Comparison of ENCODE assay signal across 17 cellular contexts in the genomic region with DNA sequence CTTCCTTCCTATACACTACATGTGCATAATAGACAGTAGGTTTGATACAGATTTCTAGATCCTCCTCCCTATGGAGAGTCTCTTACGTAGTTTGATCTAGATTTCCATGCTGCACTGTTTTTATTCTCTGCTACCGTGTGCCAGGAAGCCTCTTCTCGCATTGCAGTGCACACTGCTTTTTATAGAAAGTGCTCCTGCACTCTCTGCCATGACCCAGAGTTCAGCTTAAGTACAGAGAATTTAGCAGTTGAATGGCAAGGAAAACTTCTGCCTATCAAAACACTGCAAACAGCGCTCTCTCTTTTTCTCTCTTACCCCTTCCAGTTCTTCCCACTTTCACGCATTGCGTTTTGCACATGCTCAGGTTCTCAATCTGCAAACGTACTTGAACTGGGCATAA.
"Had no signal": no experiment of that assay in that cellular context is flagged by ENCODE, and none has a peak within 500 bp of the region (broad histone marks: within the 10 kb centered on the region; RNA-seq: fewer than 3 reads in every experiment).

No MANE protein-coding gene starts in this region.

- H3K4me3 ChIP-seq: esophagus squamous epithelium, spleen had no signal

- DNase-seq: activated B cell treated with CpG ODN at 0.5 μM for 24 hours; activated CD4-positive, alpha-beta T cell treated with anti-CD3 and anti-CD28 coated beads for 36 hours; activated CD4-positive, alpha-beta T cell treated with anti-CD3 and anti-CD28 coated beads, Interleukin-2, amount 50 U/mL, for 4 hours; activated CD8-positive, alpha-beta memory T cell treated with anti-CD3 and anti-CD28 coated beads for 24 hours; activated CD8-positive, alpha-beta memory T cell treated with anti-CD3 and anti-CD28 coated beads, Interleukin-2, amount 50 U/mL, for 48 hours; activated naive CD4-positive, alpha-beta T cell treated with Interleukin-2 at 50 U/mL for 16 hours; activated naive CD8-positive, alpha-beta T cell treated with anti-CD3 and anti-CD28 coated beads for 36 hours; activated T-cell treated with anti-CD3 and anti-CD28 coated beads, Interleukin-2, amount 50 U/mL, for 4 hours; cortex of kidney; endodermal cell; esophagus squamous epithelium; kidney; occipital lobe; spleen; stimulated activated CD4-positive, alpha-beta T cell treated with anti-CD3 and anti-CD28 coated beads, Interleukin-4, amount 100 ng/mL, for 1 hour; stimulated activated naive CD4-positive, alpha-beta T cell treated with Interleukin-2 at 50 U/mL for 16 hours; T-helper 1 cell had no signal

- ATAC-seq: activated CD4-positive, alpha-beta T cell treated with anti-CD3 and anti-CD28 coated beads for 36 hours; activated T-cell treated with anti-CD3 and anti-CD28 coated beads, Interleukin-2, amount 50 U/mL, for 4 hours had no signal

- H3K9me3 ChIP-seq: esophagus squamous epithelium, spleen had no signal

- H3K27ac ChIP-seq: esophagus squamous epithelium, spleen had no signal

- H3K27me3 ChIP-seq: esophagus squamous epithelium, spleen had no signal

- H3K36me3 ChIP-seq: esophagus squamous epithelium had no signal
